ENCODE assay signal across 27 cellular contexts in the genomic region with DNA sequence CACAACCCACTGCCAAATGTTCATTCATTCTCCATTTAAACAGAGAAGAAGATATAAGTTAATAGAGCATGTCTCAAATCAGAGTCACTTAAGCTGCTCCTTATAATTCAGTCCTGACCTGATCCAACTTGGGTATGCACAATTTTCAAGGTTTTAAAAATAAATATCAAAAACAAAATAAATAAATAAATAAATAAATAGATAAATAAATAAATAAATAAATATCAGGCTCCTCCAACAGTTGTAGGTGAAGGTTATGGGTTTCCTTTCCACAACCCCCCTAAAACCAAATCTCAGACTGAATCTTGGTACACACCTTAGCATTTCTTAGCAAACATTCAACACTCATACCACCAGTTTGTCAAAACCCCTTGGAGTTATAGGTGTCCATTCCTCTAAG.
"Had no signal": no experiment of that assay in that cellular context is flagged by ENCODE, and none has a peak within 500 bp of the region (broad histone marks: within the 10 kb centered on the region; RNA-seq: fewer than 3 reads in every experiment).

No MANE protein-coding gene starts in this region.

- H3K27ac ChIP-seq: stomach, suprapubic skin, testis, thoracic aorta, thyroid gland, tibial artery, tibial nerve, transverse colon, upper lobe of left lung, upper lobe of right lung, uterus, vagina had no signal

- H3K27me3 ChIP-seq: stomach, suprapubic skin, testis, thyroid gland, tibial artery, tibial nerve, transverse colon, upper lobe of left lung, upper lobe of right lung, uterus, vagina had no signal

- H3K4me1 ChIP-seq: stomach, suprapubic skin, testis, thyroid gland, tibial nerve, transverse colon, upper lobe of left lung, upper lobe of right lung, uterus, vagina had no signal

- FAIRE-seq: urothelium cell line had no signal

- H3K4me3 ChIP-seq: stomach, suprapubic skin, testis, thoracic aorta, thyroid gland, tibial artery, tibial nerve, transverse colon, upper lobe of left lung, upper lobe of right lung, uterus, vagina had no signal

- H3K36me3 ChIP-seq: stomach, suprapubic skin, thoracic aorta, thyroid gland, tibial artery, tibial nerve, transverse colon, upper lobe of left lung, upper lobe of right lung, uterus, vagina had no signal

- DNase-seq: stimulated activated CD4-positive, alpha-beta T cell treated with anti-CD3 and anti-CD28 coated beads, Interleukin-2, amount 100 ng/mL, for 48 hours; stimulated activated CD4-positive, alpha-beta T cell treated with anti-CD3 and anti-CD28 coated beads, Interleukin-4, amount 100 ng/mL, for 1 hour; stimulated activated CD4-positive, alpha-beta T cell treated with anti-CD3 and anti-CD28 coated beads, Interleukin-4, amount 100 ng/mL, for 24 hours; stimulated activated CD4-positive, alpha-beta T cell treated with anti-CD3 and anti-CD28 coated beads, Interleukin-4, amount 100 ng/mL, for 4 hours; stimulated activated CD8-positive, alpha-beta memory T cell treated with anti-CD3 and anti-CD28 coated beads, Interleukin-4, amount 100 ng/mL, for 48 hours; stimulated activated naive B cell treated with anti-CD40 and anti-IgM and Interleukin-4, amounts not matched to agents 10 μg/mL and 1 μg/mL and 100 μg/mL, for 72 hours; stimulated activated naive CD4-positive, alpha-beta T cell; stimulated activated naive CD4-positive, alpha-beta T cell treated with Interleukin-2 at 50 U/mL for 16 hours; stimulated activated naive CD8-positive, alpha-beta T cell treated with anti-CD3 and anti-CD28 coated beads, Interleukin-15, amount 100 ng/mL, for 72 hours; stimulated activated naive CD8-positive, alpha-beta T cell treated with anti-CD3 and anti-CD28 coated beads, Interleukin-15, Interleukin-2, amounts not matched to agents 100 U/mL and 50 U/mL, for 24 hours; stomach; substantia nigra; testis; thyroid gland; tibial artery; transverse colon; trophoblast cell; upper lobe of left lung; upper lobe of right lung; uterus had no signal

- H3K9me3 ChIP-seq: stomach, suprapubic skin, testis, thoracic aorta, thyroid gland, tibial artery, tibial nerve, transverse colon, upper lobe of left lung, upper lobe of right lung, uterus, vagina had no signal

- ATAC-seq: stimulated activated effector memory CD8-positive, alpha-beta T cell treated with anti-CD3 and anti-CD28 coated beads, Interleukin-12 subunit alpha, Interleukin-12 subunit beta, amount 100 ng/mL, for 72 hours; stimulated activated memory B cell treated with anti-CD40 and anti-IgM and Interleukin-4, amounts not matched to agents 10 μg/mL and 1 μg/mL and 100 μg/mL, for 72 hours; stimulated activated naive B cell treated with anti-CD40 and anti-IgM and Interleukin-4, amounts not matched to agents 10 μg/mL and 1 μg/mL and 100 μg/mL, for 72 hours; stimulated activated naive CD8-positive, alpha-beta T cell treated with anti-CD3 and anti-CD28 coated beads, Interleukin-15, amount 100 ng/mL, for 72 hours; stimulated activated naive CD8-positive, alpha-beta T cell treated with anti-CD3 and anti-CD28 coated beads, Interleukin-15, Interleukin-2, amounts not matched to agents 100 U/mL and 50 U/mL, for 24 hours; upper lobe of right lung had no signal
